In the genomic region with DNA sequence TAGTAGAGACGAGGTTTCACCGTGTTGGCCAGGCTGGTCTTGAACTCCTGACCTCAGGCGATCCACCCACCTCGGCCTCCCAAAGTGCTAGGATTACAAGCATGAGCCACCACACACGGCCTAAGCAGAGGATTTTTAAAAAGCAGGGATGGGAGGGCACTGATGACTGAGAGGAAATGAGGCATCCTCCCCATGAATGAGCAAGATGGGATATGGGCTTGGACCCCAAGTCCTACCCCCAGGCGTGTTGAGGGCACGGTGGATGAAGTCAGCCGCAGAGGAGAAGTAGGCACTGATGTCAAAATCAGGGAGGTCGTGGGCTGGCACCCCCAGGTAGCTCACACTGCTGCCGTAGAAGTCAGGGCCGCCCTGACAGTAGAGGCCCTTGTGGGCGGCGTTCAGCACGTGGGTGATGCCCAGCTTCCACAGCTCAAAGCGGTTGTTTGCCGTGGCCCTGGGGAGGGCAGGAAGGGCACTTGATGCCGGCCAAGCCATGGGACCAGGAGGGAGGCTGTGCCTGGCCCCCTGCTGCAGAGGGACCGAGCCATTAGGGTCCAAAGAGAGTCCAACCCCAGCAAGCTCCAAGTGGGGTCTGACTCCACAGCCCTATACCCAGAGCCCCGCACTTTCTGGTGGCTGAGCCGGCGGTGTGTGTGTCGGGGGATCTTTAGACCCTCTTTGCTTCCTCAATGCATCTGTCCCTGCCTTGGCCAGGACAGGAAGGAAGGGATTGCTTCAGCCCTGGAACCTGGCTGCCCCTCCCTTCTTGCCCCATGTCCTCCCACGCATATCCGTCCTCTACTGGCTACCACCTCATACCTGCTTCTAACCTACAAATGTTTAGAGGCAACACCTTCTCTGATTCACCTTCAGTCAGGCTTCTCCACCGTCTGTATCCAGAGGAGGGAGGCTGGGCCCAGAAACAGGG, we compare ENCODE assay signal across 13 cellular contexts. TPM values are rescaled to one million over a fixed set of nuclear protein-coding genes. Genes with fewer than 3 reads are reported as not detected.
DNase-seq lines count a peak whose midpoint lies in the region; ATAC-seq and TF ChIP-seq lines count a peak whose summit lies in the region.
"Had no signal": no experiment of that assay in that cellular context is flagged by ENCODE, and none has a peak within 500 bp of the region (broad histone marks: within the 10 kb centered on the region; RNA-seq: fewer than 3 reads in every experiment).

No MANE protein-coding gene starts in this region.

- H3K23ac ChIP-seq in mesendoderm (ENCODE audit: low read length), result no peak overlapping the region

- H3K18ac ChIP-seq in mesendoderm (ENCODE audit: low read length), result no peak overlapping the region

- H3K4me3 ChIP-seq in mesendoderm (ENCODE audit: low read length) (no peak overlapping the region), skeletal muscle tissue (ENCODE audit: low read length in 3 of 3) (peak overlapping the region; percentile 79 to 88 (median 83)), stomach (no peak overlapping the region)
- H3K4me3 ChIP-seq: PC-9, skin epidermis had no signal

- TF ChIP-seq CTCF in stomach (IDR thresholded peaks at IDR 0.05), result no peak

- no peak for DNase-seq in activated CD4-positive, alpha-beta T cell treated with anti-CD3 and anti-CD28 coated beads, Interleukin-2, amount 10 ng/mL, durations not matched to agents 7 days and 5 days
- no peak for DNase-seq in activated CD4-positive, alpha-beta T cell treated with anti-CD3 and anti-CD28 coated beads for 1 hour
- DNase-seq in T-helper 17 cell, result no peak
- DNase-seq in mesendoderm, result no peak
- no peak for DNase-seq in ecto neural progenitor cell (ENCODE audit: low spot score)
- DNase-seq in stomach, result no peak
- DNase-seq in activated CD8-positive, alpha-beta memory T cell treated with anti-CD3 and anti-CD28 coated beads, Interleukin-2, amount 10 ng/mL, durations not matched to agents 7 days and 5 days, result no peak
- DNase-seq: NCI-H1105, NCI-H510A had no signal

- no peaks in the 10 kb centered on the region for H3K27me3 ChIP-seq in mesendoderm (ENCODE audit: insufficient read depth, low read length, poor library complexity)
- H3K27me3 ChIP-seq in skeletal muscle tissue (ENCODE audit: control insufficient read depth in 3 of 3, insufficient read depth in 3 of 3, low read length in 3 of 3), result no peaks in the 10 kb centered on the region
- H3K27me3 ChIP-seq in stomach, result no peaks in the 10 kb centered on the region

- no peak for TF ChIP-seq POLR2A in stomach (IDR thresholded peaks at IDR 0.05)

- peak overlapping the region; percentile 17 for H2BK5ac ChIP-seq in mesendoderm (ENCODE audit: low read length)

- no peak for ATAC-seq in T-helper 17 cell
- ATAC-seq in activated CD8-positive, alpha-beta memory T cell treated with anti-CD3 and anti-CD28 coated beads, Interleukin-2, amount 10 ng/mL, durations not matched to agents 7 days and 5 days, result no peak
- ATAC-seq: activated CD4-positive, CD25-positive, alpha-beta regulatory T cell treated with anti-CD3 and anti-CD28 coated beads, Interleukin-2, amount 50 U/mL, for 24 hours had no signal

- H3K36me3 ChIP-seq in mesendoderm (ENCODE audit: control insufficient read depth, insufficient read depth, low read length) (no peaks in the 10 kb centered on the region), skeletal muscle tissue (ENCODE audit: control insufficient read depth in 3 of 3, insufficient read depth in 3 of 3, low read length in 3 of 3) (peaks cover 5 to 12% (median 7%) of the 10 kb centered on the region in 3 donors), stomach (no peaks in the 10 kb centered on the region)

- no peak overlapping the region for H3K4ac ChIP-seq in mesendoderm (ENCODE audit: low read depth, low read length)

- peaks cover 4% of the 10 kb centered on the region for H3K79me2 ChIP-seq in mesendoderm (ENCODE audit: control insufficient read depth, insufficient read depth, low read length)

- POLR2A ChIA-PET in activated CD4-positive, alpha-beta T cell treated with anti-CD3 and anti-CD28 coated beads, Interleukin-2, amount 10 ng/mL, durations not matched to agents 7 days and 5 days (lab: Charles Lee), result no interaction called here

- WGBS in mesendoderm (ENCODE audit: extremely low coverage, insufficient coverage, low lambda C conversion rate), result no CpG with 5 or more reads among the region's 25 CpGs
- WGBS in stomach, 5 donors, result 81 to 87% (median 83%) methylated on average over 19 to 25 of the region's 25 CpGs

- H3K36me3 Mint-ChIP-seq in activated CD4-positive, alpha-beta T cell treated with anti-CD3 and anti-CD28 coated beads, Interleukin-2, amount 10 ng/mL, durations not matched to agents 7 days and 5 days (ENCODE audit: low read depth), result no peaks in the 10 kb centered on the region
- peaks cover 4% of the 10 kb centered on the region for H3K36me3 Mint-ChIP-seq in T-helper 17 cell (ENCODE audit: low read depth)
- peaks cover 2% of the 10 kb centered on the region for H3K36me3 Mint-ChIP-seq in activated CD8-positive, alpha-beta memory T cell treated with anti-CD3 and anti-CD28 coated beads, Interleukin-2, amount 10 ng/mL, durations not matched to agents 7 days and 5 days

- no peaks in the 10 kb centered on the region for H3K27me3 Mint-ChIP-seq in activated CD4-positive, alpha-beta T cell treated with anti-CD3 and anti-CD28 coated beads, Interleukin-2, amount 10 ng/mL, durations not matched to agents 7 days and 5 days
- H3K27me3 Mint-ChIP-seq in T-helper 17 cell, result no peaks in the 10 kb centered on the region
- no peaks in the 10 kb centered on the region for H3K27me3 Mint-ChIP-seq in activated CD8-positive, alpha-beta memory T cell treated with anti-CD3 and anti-CD28 coated beads, Interleukin-2, amount 10 ng/mL, durations not matched to agents 7 days and 5 days

- no peak overlapping the region for H2AK5ac ChIP-seq in mesendoderm (ENCODE audit: low read length)

- no peak overlapping the region for H2BK15ac ChIP-seq in mesendoderm (replicated peaks; ENCODE audit: low read depth)

- intact Hi-C loops in stomach (cut with DNase I; ENCODE audit: low total_unique reads), result loop anchor here (10.0 kb wide), 1 partner anchor 127 kb away; a partner anchor contains a TSS

- no peak overlapping the region for H3K4me2 ChIP-seq in mesendoderm (ENCODE audit: low read length)
- H3K4me2 ChIP-seq: PC-9 had no signal

- no peak for TF ChIP-seq EP300 in stomach (IDR thresholded peaks at IDR 0.05)

- no peaks in the 10 kb centered on the region for H3K9me3 Mint-ChIP-seq in activated CD4-positive, alpha-beta T cell treated with anti-CD3 and anti-CD28 coated beads, Interleukin-2, amount 10 ng/mL, durations not matched to agents 7 days and 5 days
- no peaks in the 10 kb centered on the region for H3K9me3 Mint-ChIP-seq in activated CD8-positive, alpha-beta memory T cell treated with anti-CD3 and anti-CD28 coated beads, Interleukin-2, amount 10 ng/mL, durations not matched to agents 7 days and 5 days (ENCODE audit: low read depth)

- H3K9ac ChIP-seq in mesendoderm (ENCODE audit: low read length), result no peak overlapping the region
- peak overlapping the region; percentile 93 to 98 (median 96) for H3K9ac ChIP-seq in skeletal muscle tissue (ENCODE audit: low read depth in 1 of 3, low read length in 3 of 3)

- H3K27ac ChIP-seq in mesendoderm (ENCODE audit: low read depth, low read length) (peak overlapping the region; percentile 43), skeletal muscle tissue (ENCODE audit: low read depth, low read length) (peak overlapping the region; percentile 99), stomach (peak overlapping the region in 2 of 5 donors; percentile 28 to 38)
- H3K27ac ChIP-seq: PC-9 had no signal

- H3K27ac Mint-ChIP-seq in activated CD4-positive, alpha-beta T cell treated with anti-CD3 and anti-CD28 coated beads, Interleukin-2, amount 10 ng/mL, durations not matched to agents 7 days and 5 days, result peak overlapping the region; percentile 57
- H3K27ac Mint-ChIP-seq in T-helper 17 cell, result peak overlapping the region; percentile 65
- no peak overlapping the region for H3K27ac Mint-ChIP-seq in activated CD8-positive, alpha-beta memory T cell treated with anti-CD3 and anti-CD28 coated beads, Interleukin-2, amount 10 ng/mL, durations not matched to agents 7 days and 5 days

- H4K5ac ChIP-seq in mesendoderm (ENCODE audit: low read length), result no peak overlapping the region

- H3K9me3 ChIP-seq in T-helper 17 cell (ENCODE audit: control insufficient read depth, low read length, poor library complexity, severe bottlenecking), result no peaks in the 10 kb centered on the region
- H3K9me3 ChIP-seq in skeletal muscle tissue (ENCODE audit: control insufficient read depth in 3 of 3, low read length in 3 of 3), result no peaks in the 10 kb centered on the region
- no peaks in the 10 kb centered on the region for H3K9me3 ChIP-seq in stomach

- peak overlapping the region; percentile 65 for H3K56ac ChIP-seq in mesendoderm (ENCODE audit: low read length)

- H3K4me3 Mint-ChIP-seq in activated CD4-positive, alpha-beta T cell treated with anti-CD3 and anti-CD28 coated beads, Interleukin-2, amount 10 ng/mL, durations not matched to agents 7 days and 5 days, result no peak overlapping the region
- no peak overlapping the region for H3K4me3 Mint-ChIP-seq in T-helper 17 cell
- H3K4me3 Mint-ChIP-seq in activated CD8-positive, alpha-beta memory T cell treated with anti-CD3 and anti-CD28 coated beads, Interleukin-2, amount 10 ng/mL, durations not matched to agents 7 days and 5 days, result no peak overlapping the region

- no peak overlapping the region for H2BK120ac ChIP-seq in mesendoderm (ENCODE audit: low read depth, low read length)

- no peak overlapping the region for H4K8ac ChIP-seq in mesendoderm (ENCODE audit: low read depth, low read length)

- no peaks in the 10 kb centered on the region for H3K79me1 ChIP-seq in mesendoderm (ENCODE audit: low read length)

- CTCF ChIA-PET in activated CD4-positive, alpha-beta T cell treated with anti-CD3 and anti-CD28 coated beads, Interleukin-2, amount 10 ng/mL, durations not matched to agents 7 days and 5 days (lab: Charles Lee), result interaction anchor here (1.3 to 2.0 kb wide), 2 partner anchors 7 to 128 kb away, joined by 5 to 6 read pairs; a partner anchor contains a TSS
- CTCF ChIA-PET in activated CD8-positive, alpha-beta memory T cell treated with anti-CD3 and anti-CD28 coated beads, Interleukin-2, amount 10 ng/mL, durations not matched to agents 7 days and 5 days (lab: Charles Lee), result interaction anchor here (0.8 to 2.3 kb wide), 2 partner anchors 8 to 80 kb away, joined by 3 to 12 read pairs; no protein-coding TSS in a partner anchor

- H3K4me1 Mint-ChIP-seq in activated CD4-positive, alpha-beta T cell treated with anti-CD3 and anti-CD28 coated beads, Interleukin-2, amount 10 ng/mL, durations not matched to agents 7 days and 5 days, result peaks cover 33% of the 10 kb centered on the region
- peaks cover 19% of the 10 kb centered on the region for H3K4me1 Mint-ChIP-seq in T-helper 17 cell
- peaks cover 23% of the 10 kb centered on the region for H3K4me1 Mint-ChIP-seq in activated CD8-positive, alpha-beta memory T cell treated with anti-CD3 and anti-CD28 coated beads, Interleukin-2, amount 10 ng/mL, durations not matched to agents 7 days and 5 days

- H3K4me1 ChIP-seq in mesendoderm (ENCODE audit: control insufficient read depth, low read depth, low read length), result peaks cover 6% of the 10 kb centered on the region
- H3K4me1 ChIP-seq in skeletal muscle tissue (ENCODE audit: control insufficient read depth in 3 of 3, insufficient read depth in 3 of 3, low read length in 3 of 3), result peaks cover 67 to 84% (median 68%) of the 10 kb centered on the region in 3 donors
- peaks cover 6 to 25% (median 15%) of the 10 kb centered on the region in 4 donors for H3K4me1 ChIP-seq in stomach

RNA-seq across cellular contexts. Expression of a gene that starts 3.4 kb away (rescaled TPM):
- 10 to 100 TPM; 12.9 to 13.3 TPM for total RNA-seq in activated CD4-positive, alpha-beta T cell treated with anti-CD3 and anti-CD28 coated beads, Interleukin-2, amount 10 ng/mL, durations not matched to agents 7 days and 5 days
- total RNA-seq in T-helper 17 cell (10 to 100 TPM; 25.2 to 34.2 TPM), skeletal muscle tissue (17.7 TPM), stomach (10 to 100 TPM in 3 of 5 donors, 1 to 10 TPM in 2; 3.2 to 34.9 (median 11.9) TPM)
- 7.3 TPM for polyA plus RNA-seq in mesendoderm (2013, experiment 1 of 2)
- polyA plus RNA-seq in mesendoderm (2013, experiment 2 of 2), result 7.9 TPM
- polyA plus RNA-seq in stomach, result 1 to 10 TPM; 2.9 to 5.2 (median 4.3) TPM
- total RNA-seq in activated CD8-positive, alpha-beta memory T cell treated with anti-CD3 and anti-CD28 coated beads, Interleukin-2, amount 10 ng/mL, durations not matched to agents 7 days and 5 days, result 10 to 100 TPM; 13.8 TPM

Comparison
In these comparisons a context has a peak if more than half of its experiments do, and no peak if none do; other contexts are left out.
1. H3K4me3 ChIP-seq: peak in skeletal muscle tissue (3 of 3); none in mesendoderm (single experiment) and stomach (0 of 4).